ENCODE assay signal across 15 cellular contexts in genomic region chr6:169158750-169159149, GRCh38.
DNase-seq lines count a peak whose midpoint lies in the region; ATAC-seq and TF ChIP-seq lines count a peak whose summit lies in the region.
"Had no signal": no experiment of that assay in that cellular context is flagged by ENCODE, and none has a peak within 500 bp of the region (broad histone marks: within the 10 kb centered on the region; RNA-seq: fewer than 3 reads in every experiment).

No MANE protein-coding gene starts in this region.

- H3K9me3 ChIP-seq in uterus (no peaks in the 10 kb centered on the region), body of pancreas (no peaks in the 10 kb centered on the region)

- H3K4me1 ChIP-seq in uterus (peaks cover 3 to 10% of the 10 kb centered on the region in 2 donors), body of pancreas (no peaks in the 10 kb centered on the region)

- no peak for TF ChIP-seq POLR2A in uterus (IDR thresholded peaks at IDR 0.05)
- no peak for TF ChIP-seq POLR2A in body of pancreas (IDR thresholded peaks at IDR 0.05)

- intact Hi-C loops in Right ventricle myocardium superior (cut with DNase I) = no loop called here
- intact Hi-C loops in left ventricle myocardium superior (cut with micrococcal nuclease) = no loop called here
- intact Hi-C loops in uterus (cut with DNase I; ENCODE audit: low total_unique reads) = no loop called here
- intact Hi-C loops in body of pancreas (cut with DNase I) = no loop called here

- H3K36me3 ChIP-seq in uterus (no peaks in the 10 kb centered on the region), body of pancreas (replicated peaks in 1 of 2; ENCODE audit: insufficient read depth in 1 of 2, low read depth in 2 of 2) (no peaks in the 10 kb centered on the region)

- WGBS in body of pancreas, 2 donors = 62 to 72% methylated on average over 10 to 11 of the region's 11 CpGs

- ATAC-seq in Right ventricle myocardium superior (ENCODE audit: poor library complexity) (peak; percentile 40), left ventricle myocardium superior (no peak), HG03280 (IDR thresholded peaks at IDR 0.05; ENCODE audit: unreplicated experiment) (no peak), body of pancreas (no peak)

- H3K27me3 ChIP-seq in uterus (no peaks in the 10 kb centered on the region), body of pancreas (no peaks in the 10 kb centered on the region)

- TF ChIP-seq CTCF in fibroblast of mammary gland (conservative IDR thresholded peaks at IDR 0.05; ENCODE audit: control insufficient read depth, insufficient read depth, low read depth, low read length) = no peak
- peak in 1 of 4 experiments; percentile 33 for TF ChIP-seq CTCF in uterus (IDR thresholded peaks at IDR 0.05)
- no peak for TF ChIP-seq CTCF in body of pancreas (IDR thresholded peaks at IDR 0.05)

- H3K27ac ChIP-seq in uterus = peak overlapping the region; percentile 36 to 40
- H3K27ac ChIP-seq in body of pancreas = no peak overlapping the region
- H3K27ac ChIP-seq: 22Rv1, KMS-11 had no signal

- H3K4me3 ChIP-seq in fibroblast of mammary gland (ENCODE audit: control insufficient read depth, low read depth, low read length) (no peak overlapping the region), uterus (no peak overlapping the region), body of pancreas (no peak overlapping the region)

- no peak for DNase-seq in Right ventricle myocardium superior
- DNase-seq in left ventricle myocardium superior = no peak
- DNase-seq in fibroblast of mammary gland (ENCODE audit: low read depth) = peak; percentile 33
- peak; percentile 24 for DNase-seq in myocyte (ENCODE audit: low read depth)
- no peak for DNase-seq in uterus
- no peak for DNase-seq in body of pancreas
- DNase-seq in activated T-cell treated with anti-CD3 and anti-CD28 coated beads for 4 hours = no peak
- DNase-seq: activated B cell treated with CpG ODN at 0.5 μM for 24 hours; effector memory CD4-positive, alpha-beta T cell; NCI-H1105 treated with DMSO at 0.1 percent for 48 hours; NCI-H2171; T-helper 1 cell had no signal

Comparison
In these comparisons a context has a peak if more than half of its experiments do, and no peak if none do; other contexts are left out.
1. DNase-seq: peak in fibroblast of mammary gland (single experiment) and myocyte (single experiment); none in Right ventricle myocardium superior (single experiment), left ventricle myocardium superior (single experiment), uterus (0 of 2), body of pancreas (0 of 4) and activated T-cell treated with anti-CD3 and anti-CD28 coated beads for 4 hours (single experiment).
2. H3K27ac ChIP-seq: peak in uterus (2 of 2); none in body of pancreas (0 of 4).